In genomic region chr15:74191798-74192197, GRCh38 we compare ENCODE assay signal across 16 cellular contexts. TPM values are rescaled to one million over a fixed set of nuclear protein-coding genes. Genes with fewer than 3 reads are reported as not detected.
DNase-seq lines count a peak whose midpoint lies in the region; ATAC-seq and TF ChIP-seq lines count a peak whose summit lies in the region.
"Had no signal": no experiment of that assay in that cellular context is flagged by ENCODE, and none has a peak within 500 bp of the region (broad histone marks: within the 10 kb centered on the region; RNA-seq: fewer than 3 reads in every experiment).

No MANE protein-coding gene starts in this region.

- H3K9me3 Mint-ChIP-seq in HFFc6, result no peaks in the 10 kb centered on the region
- H3K9me3 Mint-ChIP-seq in stimulated activated naive CD8-positive, alpha-beta T cell treated with anti-CD3 and anti-CD28 coated beads, Interleukin-15, amount 100 ng/mL, for 72 hours, result no peaks in the 10 kb centered on the region

- H3K4me3 Mint-ChIP-seq in HFFc6, result no peak overlapping the region
- H3K4me3 Mint-ChIP-seq in stimulated activated naive CD8-positive, alpha-beta T cell treated with anti-CD3 and anti-CD28 coated beads, Interleukin-15, amount 100 ng/mL, for 72 hours, result no peak overlapping the region

- H3K27me3 Mint-ChIP-seq in HFFc6 (ENCODE audit: insufficient read depth), result no peaks in the 10 kb centered on the region
- no peaks in the 10 kb centered on the region for H3K27me3 Mint-ChIP-seq in stimulated activated naive CD8-positive, alpha-beta T cell treated with anti-CD3 and anti-CD28 coated beads, Interleukin-15, amount 100 ng/mL, for 72 hours

- H3K4me3 ChIP-seq in retinal pigment epithelial cell (ENCODE audit: low read length), result no peak overlapping the region

- H3K36me3 Mint-ChIP-seq in HFFc6 (ENCODE audit: low read depth), result no peaks in the 10 kb centered on the region

- peaks cover 54% of the 10 kb centered on the region for H3K4me1 Mint-ChIP-seq in HFFc6 (ENCODE audit: low read depth)
- H3K4me1 Mint-ChIP-seq in stimulated activated naive CD8-positive, alpha-beta T cell treated with anti-CD3 and anti-CD28 coated beads, Interleukin-15, amount 100 ng/mL, for 72 hours, result no peaks in the 10 kb centered on the region

- peak; percentile 34 for DNase-seq in EH (ENCODE audit: low read depth)
- DNase-seq in HFFc6, result no peak
- DNase-seq in kidney tubule cell (ENCODE audit: low spot score), result peak; percentile 46
- peak; percentile 83 for DNase-seq in retinal pigment epithelial cell (ENCODE audit: low read depth)
- no peak for DNase-seq in stimulated activated naive CD8-positive, alpha-beta T cell treated with anti-CD3 and anti-CD28 coated beads, Interleukin-15, amount 100 ng/mL, for 72 hours
- no peak for DNase-seq in stimulated activated CD4-positive, alpha-beta T cell treated with anti-CD3 and anti-CD28 coated beads, Interleukin-2, amount 100 ng/mL, for 48 hours
- DNase-seq in KG1 (lab: John Stamatoyannopoulos, UW), result no peak
- DNase-seq: COR-L47, DMS153, KBM-7, NCI-H1048, NCI-H1436 treated with DMSO at 0.1 percent for 48 hours, NCI-H2029 treated with DMSO at 0.1 percent for 48 hours, NCI-H510A, NCI-H774 had no signal

- no peak for TF ChIP-seq CTCF in HFFc6 (IDR thresholded peaks at IDR 0.05)
- TF ChIP-seq CTCF in retinal pigment epithelial cell (conservative IDR thresholded peaks at IDR 0.05; ENCODE audit: low read depth, low read length), result no peak

- peak overlapping the region; percentile 57 for H3K27ac Mint-ChIP-seq in HFFc6
- no peak overlapping the region for H3K27ac Mint-ChIP-seq in stimulated activated naive CD8-positive, alpha-beta T cell treated with anti-CD3 and anti-CD28 coated beads, Interleukin-15, amount 100 ng/mL, for 72 hours

- no peak for ATAC-seq in stimulated activated naive CD8-positive, alpha-beta T cell treated with anti-CD3 and anti-CD28 coated beads, Interleukin-15, amount 100 ng/mL, for 72 hours
- ATAC-seq: HCT116 had no signal

RNA-seq across cellular contexts. Expression of gene STRA6, which starts 10.8 kb away (rescaled TPM):
- total RNA-seq in HFFc6 (2021; fragmentation: NEBNext Ultra II Directional; extraction: Animal tissue kit (Norgen Biotek cat#: 25700)), result 1 to 10 TPM; 2.2 to 3.2 (median 2.6) TPM

RNA-seq across cellular contexts. Expression of gene ISLR, which starts 18.3 kb away (rescaled TPM):
- 1 to 10 TPM; 1.7 to 6.3 (median 1.9) TPM for total RNA-seq in HFFc6 (2021; fragmentation: NEBNext Ultra II Directional; extraction: Animal tissue kit (Norgen Biotek cat#: 25700))

RNA-seq across cellular contexts. Expression of gene CCDC33, which starts 44.3 kb away (rescaled TPM):
- total RNA-seq in HFFc6 (2021; fragmentation: NEBNext Ultra II Directional; extraction: Animal tissue kit (Norgen Biotek cat#: 25700)), result under 1 TPM in 1 of 6 experiments, not detected in 5; 0.30 TPM

Comparison
In these comparisons a context has a peak if more than half of its experiments do, and no peak if none do; other contexts are left out.
1. DNase-seq: peak in EH (single experiment), kidney tubule cell (single experiment) and retinal pigment epithelial cell (single experiment); none in HFFc6 (single experiment), stimulated activated naive CD8-positive, alpha-beta T cell treated with anti-CD3 and anti-CD28 coated beads, Interleukin-15, amount 100 ng/mL, for 72 hours (0 of 2), stimulated activated CD4-positive, alpha-beta T cell treated with anti-CD3 and anti-CD28 coated beads, Interleukin-2, amount 100 ng/mL, for 48 hours (0 of 2) and KG1 (single experiment).